Comparison of ENCODE assay signal across 8 cellular contexts in genomic region chr15:89749951-89750559, GRCh38. TPM values are rescaled to one million over a fixed set of nuclear protein-coding genes. Genes with fewer than 3 reads are reported as not detected.
DNase-seq lines count a peak whose midpoint lies in the region; ATAC-seq and TF ChIP-seq lines count a peak whose summit lies in the region.

No MANE protein-coding gene starts in this region.

- CTCF ChIA-PET in activated CD4-positive, alpha-beta T cell treated with anti-CD3 and anti-CD28 coated beads, Interleukin-2, amount 10 ng/mL, durations not matched to agents 7 days and 5 days (lab: Charles Lee), result interaction anchor here (0.6 to 1.8 kb wide), 15 partner anchors 9 to 536 kb away, joined by 3 to 8 read pairs (median 4); no protein-coding TSS in a partner anchor

- H3K9me3 Mint-ChIP-seq in activated CD4-positive, alpha-beta T cell treated with anti-CD3 and anti-CD28 coated beads, Interleukin-2, amount 10 ng/mL, durations not matched to agents 7 days and 5 days, result no peaks in the 10 kb centered on the region
- H3K9me3 Mint-ChIP-seq in IgD-negative memory B cell, result no peaks in the 10 kb centered on the region

- H3K4me1 Mint-ChIP-seq in activated CD4-positive, alpha-beta T cell treated with anti-CD3 and anti-CD28 coated beads, Interleukin-2, amount 10 ng/mL, durations not matched to agents 7 days and 5 days, result peaks cover 6% of the 10 kb centered on the region
- peaks cover 2 to 15% (median 3%) of the 10 kb centered on the region in 3 donors for H3K4me1 Mint-ChIP-seq in IgD-negative memory B cell

- H3K27me3 Mint-ChIP-seq in activated CD4-positive, alpha-beta T cell treated with anti-CD3 and anti-CD28 coated beads, Interleukin-2, amount 10 ng/mL, durations not matched to agents 7 days and 5 days, result peaks cover 19% of the 10 kb centered on the region
- H3K27me3 Mint-ChIP-seq in IgD-negative memory B cell, result peaks cover 3% of the 10 kb centered on the region

- DNase-seq in activated CD4-positive, alpha-beta T cell treated with anti-CD3 and anti-CD28 coated beads, Interleukin-2, amount 10 ng/mL, durations not matched to agents 7 days and 5 days, result no peak
- no peak for DNase-seq in activated CD4-positive, alpha-beta T cell treated with anti-CD3 and anti-CD28 coated beads, Interleukin-2, amount 50 U/mL, for 1 hour
- no peak for DNase-seq in ascending aorta (ENCODE audit: low spot score in 2 of 2)
- peak; percentile 47 to 82 for DNase-seq in left lung
- DNase-seq in thoracic aorta (ENCODE audit: low spot score), result no peak
- no peak for DNase-seq in NCI-H128 (lab: John Stamatoyannopoulos, UW; ENCODE audit: unreplicated experiment)

- H3K4me1 ChIP-seq in ascending aorta (peaks cover 6 to 16% of the 10 kb centered on the region in 2 donors), left lung (peaks cover 4 to 17% of the 10 kb centered on the region in 2 donors), thoracic aorta (ENCODE audit: control insufficient read depth in 1 of 2, low read depth in 2 of 2) (peaks cover 5 to 15% of the 10 kb centered on the region in 2 donors)

- peak overlapping the region; percentile 77 to 78 for H3K4me3 ChIP-seq in ascending aorta
- H3K4me3 ChIP-seq in left lung, result peak overlapping the region; percentile 56 to 69
- H3K4me3 ChIP-seq in thoracic aorta, result peak overlapping the region; percentile 81

- ATAC-seq in left lung (peak; percentile 26), thoracic aorta (ENCODE audit: insufficient number of reproducible peaks, low FRiP score, low read depth) (no peak), HG03045 (IDR thresholded peaks at IDR 0.05; ENCODE audit: unreplicated experiment) (no peak)

- no peak for TF ChIP-seq CTCF in ascending aorta (IDR thresholded peaks at IDR 0.05)
- TF ChIP-seq CTCF in left lung (IDR thresholded peaks at IDR 0.05), result no peak
- TF ChIP-seq CTCF in thoracic aorta (IDR thresholded peaks at IDR 0.05), result no peak

- intact Hi-C loops in ascending aorta (cut with DNase I) (loop anchor here (2.0 kb wide), 1 partner anchor 103 kb away; no protein-coding TSS in a partner anchor), left lung (cut with DNase I) (no loop called here)

- peak overlapping the region; percentile 59 for H3K4me3 Mint-ChIP-seq in activated CD4-positive, alpha-beta T cell treated with anti-CD3 and anti-CD28 coated beads, Interleukin-2, amount 10 ng/mL, durations not matched to agents 7 days and 5 days
- peak overlapping the region; percentile 78 to 92 (median 88) for H3K4me3 Mint-ChIP-seq in IgD-negative memory B cell

- no peaks in the 10 kb centered on the region for H3K36me3 ChIP-seq in ascending aorta
- H3K36me3 ChIP-seq in left lung, result no peaks in the 10 kb centered on the region
- H3K36me3 ChIP-seq in thoracic aorta, result no peaks in the 10 kb centered on the region

- no peaks in the 10 kb centered on the region for H3K36me3 Mint-ChIP-seq in activated CD4-positive, alpha-beta T cell treated with anti-CD3 and anti-CD28 coated beads, Interleukin-2, amount 10 ng/mL, durations not matched to agents 7 days and 5 days (ENCODE audit: low read depth)
- H3K36me3 Mint-ChIP-seq in IgD-negative memory B cell, result no peaks in the 10 kb centered on the region

- H3K27me3 ChIP-seq in ascending aorta (no peaks in the 10 kb centered on the region), left lung (peaks cover 10 to 63% of the 10 kb centered on the region in 2 donors), thoracic aorta (replicated peaks; ENCODE audit: insufficient read depth) (no peaks in the 10 kb centered on the region)

- peak overlapping the region; percentile 50 for H3K27ac Mint-ChIP-seq in activated CD4-positive, alpha-beta T cell treated with anti-CD3 and anti-CD28 coated beads, Interleukin-2, amount 10 ng/mL, durations not matched to agents 7 days and 5 days
- H3K27ac Mint-ChIP-seq in IgD-negative memory B cell, result peak overlapping the region in 2 of 3 donors; percentile 63 to 65

- H3K9me3 ChIP-seq in ascending aorta (no peaks in the 10 kb centered on the region), left lung (no peaks in the 10 kb centered on the region), thoracic aorta (no peaks in the 10 kb centered on the region)

- H3K27ac ChIP-seq in ascending aorta (no peak overlapping the region), left lung (no peak overlapping the region), thoracic aorta (no peak overlapping the region)

- POLR2A ChIA-PET in activated CD4-positive, alpha-beta T cell treated with anti-CD3 and anti-CD28 coated beads, Interleukin-2, amount 10 ng/mL, durations not matched to agents 7 days and 5 days (lab: Charles Lee), result interaction anchor here (0.7 kb wide), 1 partner anchor 366 kb away, joined by 6 read pairs; no protein-coding TSS in a partner anchor

RNA-seq across cellular contexts. Expression of gene MESP1, which starts 1.0 kb away (rescaled TPM):
- 1 to 10 TPM; 1.1 to 1.6 TPM for total RNA-seq in activated CD4-positive, alpha-beta T cell treated with anti-CD3 and anti-CD28 coated beads, Interleukin-2, amount 10 ng/mL, durations not matched to agents 7 days and 5 days
- polyA plus RNA-seq in IgD-negative memory B cell, result 1.8 TPM
- total RNA-seq in ascending aorta (0.85 TPM), left lung (1 to 10 TPM; 3.0 to 4.2 TPM), thoracic aorta (under 1 TPM in 1 of 2 donors, not detected in 1; 0.95 TPM)

RNA-seq across cellular contexts. Expression of gene MESP2, which starts 26.1 kb away (rescaled TPM):
- not detected for total RNA-seq in activated CD4-positive, alpha-beta T cell treated with anti-CD3 and anti-CD28 coated beads, Interleukin-2, amount 10 ng/mL, durations not matched to agents 7 days and 5 days
- polyA plus RNA-seq in IgD-negative memory B cell, result not detected
- total RNA-seq in ascending aorta, result not detected
- under 1 TPM in 1 of 2 donors, not detected in 1; 0.35 TPM for total RNA-seq in left lung
- 1 to 10 TPM in 1 of 2 donors, not detected in 1; 1.8 TPM for total RNA-seq in thoracic aorta

RNA-seq across cellular contexts. Expression of gene WDR93, which starts 59.4 kb away (rescaled TPM):
- total RNA-seq in activated CD4-positive, alpha-beta T cell treated with anti-CD3 and anti-CD28 coated beads, Interleukin-2, amount 10 ng/mL, durations not matched to agents 7 days and 5 days, result not detected
- polyA plus RNA-seq in IgD-negative memory B cell, result not detected
- total RNA-seq in ascending aorta, result not detected
- total RNA-seq in left lung, result under 1 TPM; 0.20 to 0.52 TPM
- not detected for total RNA-seq in thoracic aorta

RNA-seq across cellular contexts. Expression of gene PEX11A, which starts 59.5 kb away (rescaled TPM):
- 1 to 10 TPM; 1.7 to 2.8 TPM for total RNA-seq in activated CD4-positive, alpha-beta T cell treated with anti-CD3 and anti-CD28 coated beads, Interleukin-2, amount 10 ng/mL, durations not matched to agents 7 days and 5 days
- 1.3 TPM for polyA plus RNA-seq in IgD-negative memory B cell
- total RNA-seq in ascending aorta, result 34.2 TPM
- total RNA-seq in left lung, result 1 to 10 TPM; 5.6 to 8.6 TPM
- 10 to 100 TPM in 1 of 2 donors, 1 to 10 TPM in 1; 4.5 to 17.3 TPM for total RNA-seq in thoracic aorta

Comparison
In these comparisons a context has a peak if more than half of its experiments do, and no peak if none do; other contexts are left out.
1. DNase-seq: peak in left lung (2 of 2); none in activated CD4-positive, alpha-beta T cell treated with anti-CD3 and anti-CD28 coated beads, Interleukin-2, amount 10 ng/mL, durations not matched to agents 7 days and 5 days (single experiment), activated CD4-positive, alpha-beta T cell treated with anti-CD3 and anti-CD28 coated beads, Interleukin-2, amount 50 U/mL, for 1 hour (single experiment), ascending aorta (0 of 2), thoracic aorta (single experiment) and NCI-H128 (single experiment).
2. Peak in every context shown above with its lines, with median percentiles within 50 percentile points of each other: H3K4me3 ChIP-seq.